Comparison of ENCODE assay signal across 8 cellular contexts in genomic region chr4:41360214-41360910, GRCh38.
DNase-seq lines count a peak whose midpoint lies in the region; ATAC-seq, FAIRE-seq and TF ChIP-seq lines count a peak whose summit lies in the region.

No MANE protein-coding gene starts in this region.

- H3K36me3 ChIP-seq in GM06990 (ENCODE audit: control insufficient read depth, insufficient read depth, low read length): no peaks in the 10 kb centered on the region
- H3K36me3 ChIP-seq in adipocyte (ENCODE audit: control insufficient read depth, insufficient read depth, low read length, severe bottlenecking): no peaks in the 10 kb centered on the region

- H3K27me3 ChIP-seq in GM06990 (replicated peaks; ENCODE audit: control insufficient read depth, insufficient read depth, low read length) (peaks cover 3% of the 10 kb centered on the region), adipocyte (replicated peaks; ENCODE audit: control insufficient read depth, insufficient read depth, low read length) (no peaks in the 10 kb centered on the region)

- no peak for TF ChIP-seq CTCF in GM06990 (IDR thresholded peaks at IDR 0.05; ENCODE audit: insufficient read depth, low read length, poor library complexity, severe bottlenecking)

- peak overlapping the region; percentile 35 for H3K4me3 ChIP-seq in GM06990 (replicated peaks; ENCODE audit: low read depth, low read length)
- H3K4me3 ChIP-seq in adipocyte (ENCODE audit: low read length): peak overlapping the region; percentile 82

- peak; percentile 90 to 92 for ATAC-seq in left cardiac atrium
- ATAC-seq in GM21526 (IDR thresholded peaks at IDR 0.05; ENCODE audit: low FRiP score, unreplicated experiment): no peak
- ATAC-seq in HG02571 (IDR thresholded peaks at IDR 0.05; ENCODE audit: unreplicated experiment): no peak

- peak overlapping the region; percentile 72 for H3K9ac ChIP-seq in adipocyte (ENCODE audit: low read length)

- H3K4me1 ChIP-seq in adipocyte (ENCODE audit: control insufficient read depth, insufficient read depth, low read length): peaks cover 39% of the 10 kb centered on the region

- FAIRE-seq in GM19239 (lab: Jason Lieb, UNC): no peak

- intact Hi-C loops in left cardiac atrium (cut with DNase I): loop anchor here in 1 of 2 donors (5.0 kb wide), 1 partner anchor 177 kb away; the partner anchor contains the start of gene LIMCH1
- intact Hi-C loops in posterior cingulate gyrus (cut with DNase I): loop anchor here (2.0 to 10.0 kb wide), 3 partner anchors 72 to 252 kb away; no protein-coding TSS in a partner anchor

- DNase-seq in GM06990 (ENCODE audit: extremely low read depth, insufficient read length): peak; percentile 12
- peak; percentile 89 to 97 (median 89) for DNase-seq in NCI-H1417 (lab: John Stamatoyannopoulos, UW)
- DNase-seq in adipocyte (ENCODE audit: low read depth): peak; percentile 82
- DNase-seq in left cardiac atrium: peak; percentile 85
- DNase-seq in posterior cingulate gyrus: peak; percentile 61 to 97 (median 81)
- DNase-seq in GM19239 (ENCODE audit: insufficient read length, low spot score): no peak

- H3K9me3 ChIP-seq in adipocyte (ENCODE audit: control insufficient read depth, low read length): no peaks in the 10 kb centered on the region

Comparison
In these comparisons a context has a peak if more than half of its experiments do, and no peak if none do; other contexts are left out.
1. ATAC-seq: peak in left cardiac atrium (2 of 2); none in GM21526 (single experiment) and HG02571 (single experiment).